17 cellular contexts compared by ENCODE assay signal in genomic region chr5:5363045-5363444, GRCh38. TPM values are rescaled to one million over a fixed set of nuclear protein-coding genes. Genes with fewer than 3 reads are reported as not detected.
DNase-seq lines count a peak whose midpoint lies in the region; ATAC-seq and TF ChIP-seq lines count a peak whose summit lies in the region.
"Had no signal": no experiment of that assay in that cellular context is flagged by ENCODE, and none has a peak within 500 bp of the region (broad histone marks: within the 10 kb centered on the region; RNA-seq: fewer than 3 reads in every experiment).

No MANE protein-coding gene starts in this region.

- H3K4me3 ChIP-seq in PC-3 (ENCODE audit: low read length), result no peak overlapping the region
- no peak overlapping the region for H3K4me3 ChIP-seq in choroid plexus epithelial cell (ENCODE audit: low read depth, low read length)
- no peak overlapping the region for H3K4me3 ChIP-seq in colonic mucosa
- H3K4me3 ChIP-seq: BLaER1 treated with 17β-estradiol and CSF1 and Interleukin-3, amounts not matched to agents 10 nM and 100 nM; GM23338 had no signal

- ATAC-seq in PC-3, result peak; percentile 24; the same call in 1 of the 2 replicates
- no peak for ATAC-seq in HG03045 (IDR thresholded peaks at IDR 0.05; ENCODE audit: unreplicated experiment)
- ATAC-seq: GM23338 had no signal

- H3K4me1 ChIP-seq in PC-3 (ENCODE audit: insufficient read depth, low read length), result peaks cover 12% of the 10 kb centered on the region
- no peaks in the 10 kb centered on the region for H3K4me1 ChIP-seq in colonic mucosa

- DNase-seq in Daoy (ENCODE audit: low read depth) (peak; percentile 63), M059J (ENCODE audit: low read depth) (peak; percentile 78), PC-3 (peak; percentile 43), choroid plexus epithelial cell (ENCODE audit: low read depth) (peak; percentile 56), colonic mucosa (no peak)
- DNase-seq in activated naive CD4-positive, alpha-beta T cell treated with anti-CD3 and anti-CD28 coated beads, Interleukin-2, amount 50 U/mL, for 16 hours, result no peak
- DNase-seq in stimulated activated naive CD4-positive, alpha-beta T cell treated with Interleukin-2 at 50 U/mL for 16 hours (lab: John Stamatoyannopoulos, UW), result no peak
- DNase-seq: CD8-positive, alpha-beta memory T cell; DMS79; GF-D8; NCI-H1092; NCI-H1694; NCI-H510A treated with DMSO at 0.1 percent for 48 hours; NCI-H82 had no signal

- H3K9ac ChIP-seq in PC-3 (ENCODE audit: low read length), result no peak overlapping the region
- no peak overlapping the region for H3K9ac ChIP-seq in colonic mucosa (ENCODE audit: low read depth in 2 of 2, low read length in 2 of 2)
- H3K9ac ChIP-seq: BLaER1 treated with 17β-estradiol and CSF1 and Interleukin-3, amounts not matched to agents 10 nM and 100 nM had no signal

- no peaks in the 10 kb centered on the region for H3K36me3 ChIP-seq in PC-3 (ENCODE audit: low read depth, low read length)
- H3K36me3 ChIP-seq in colonic mucosa, result no peaks in the 10 kb centered on the region
- H3K36me3 ChIP-seq: BLaER1 treated with 17β-estradiol and CSF1 and Interleukin-3, amounts not matched to agents 10 nM and 100 nM had no signal

- no peaks in the 10 kb centered on the region for H3K79me2 ChIP-seq in PC-3 (ENCODE audit: low read length)

- no peaks in the 10 kb centered on the region for H4K20me1 ChIP-seq in PC-3 (ENCODE audit: low read length)
- H4K20me1 ChIP-seq: BLaER1 treated with 17β-estradiol and CSF1 and Interleukin-3, amounts not matched to agents 10 nM and 100 nM had no signal

- CTCF ChIA-PET in PC-3 (lab: Charles Lee), result no interaction called here

- no peaks in the 10 kb centered on the region for H3K9me2 ChIP-seq in PC-3 (replicated peaks; ENCODE audit: low read length)

- 0 out of 2 replicates have a peak overlapping the region, but pooled peaks have one; percentile 39 for H3K4me2 ChIP-seq in PC-3 (ENCODE audit: low read length)
- H3K4me2 ChIP-seq: GM23338 had no signal

- POLR2A ChIA-PET in PC-3 (lab: Charles Lee; ENCODE audit: unreplicated experiment), result no interaction called here

- no peaks in the 10 kb centered on the region for H3F3A ChIP-seq in PC-3 (ENCODE audit: low read length, unreplicated experiment)

- H3K9me3 ChIP-seq in PC-3 (ENCODE audit: low read length) (no peaks in the 10 kb centered on the region), colonic mucosa (no peaks in the 10 kb centered on the region)
- H3K9me3 ChIP-seq: BLaER1 treated with 17β-estradiol and CSF1 and Interleukin-3, amounts not matched to agents 10 nM and 100 nM had no signal

- TF ChIP-seq CTCF in PC-3 (conservative IDR thresholded peaks at IDR 0.05; ENCODE audit: low read depth, low read length) (no peak), choroid plexus epithelial cell (conservative IDR thresholded peaks at IDR 0.05; ENCODE audit: low read depth, low read length) (no peak), colonic mucosa (IDR thresholded peaks at IDR 0.05) (no peak)

- H2AFZ ChIP-seq in PC-3 (ENCODE audit: low read length), result no peak overlapping the region
- H2AFZ ChIP-seq: GM23338 had no signal

- no peaks in the 10 kb centered on the region for H3K27me3 ChIP-seq in PC-3 (ENCODE audit: low read length)
- H3K27me3 ChIP-seq in colonic mucosa, result no peaks in the 10 kb centered on the region
- H3K27me3 ChIP-seq: BLaER1 treated with 17β-estradiol and CSF1 and Interleukin-3, amounts not matched to agents 10 nM and 100 nM had no signal

- H3K27ac ChIP-seq in PC-3 (ENCODE audit: low read length) (no peak overlapping the region), colonic mucosa (no peak overlapping the region)
- H3K27ac ChIP-seq: BLaER1 treated with 17β-estradiol and CSF1 and Interleukin-3, amounts not matched to agents 10 nM and 100 nM had no signal

- intact Hi-C loops in PC-3 (cut with micrococcal nuclease) (no loop called here), colonic mucosa (cut with DNase I) (no loop called here)

- BruUV-seq in PC-3 (replicated peaks; lab: Mats Ljungman, UMichigan), result no TSS peak

RNA-seq across cellular contexts. Expression of gene ICE1, which starts 59.4 kb away (rescaled TPM):
- total RNA-seq in Daoy (2014; rRNA removed; shearing (Covaris generic)), result 20.3 and 24.4 TPM in 2 replicates
- 13.1 and 20.8 TPM in 2 replicates for total RNA-seq in M059J (2014; rRNA removed; shearing (Covaris generic))
- 21.9 and 23.8 TPM in 2 replicates for total RNA-seq in PC-3 (2014; rRNA removed)
- total RNA-seq in colonic mucosa, result 10 to 100 TPM; 19.2 to 20.1 TPM

Comparison
In these comparisons a context has a peak if more than half of its experiments do, and no peak if none do; other contexts are left out.
1. DNase-seq: peak in Daoy (single experiment), M059J (single experiment), PC-3 (single experiment) and choroid plexus epithelial cell (single experiment); none in activated naive CD4-positive, alpha-beta T cell treated with anti-CD3 and anti-CD28 coated beads, Interleukin-2, amount 50 U/mL, for 16 hours (single experiment), stimulated activated naive CD4-positive, alpha-beta T cell treated with Interleukin-2 at 50 U/mL for 16 hours (single experiment) and colonic mucosa (single experiment).